In genomic region chr12:26346748-26347147, GRCh38 we compare ENCODE assay signal across 1 cellular context.
TF ChIP-seq lines count a peak whose summit lies in the region.

No MANE protein-coding gene starts in this region.

TF ChIP-seq in HepG2, 621 proteins besides CTCF, POLR2A, EP300 and RAD21 (continued from another document):
- TF ChIP-seq HNF1B (CRISPR knock-in tag; IDR thresholded peaks at IDR 0.05): no peak
- TF ChIP-seq CAMTA2 (CRISPR knock-in tag; IDR thresholded peaks at IDR 0.05; ENCODE audit: borderline replicate concordance): no peak
- TF ChIP-seq HNF4G (IDR thresholded peaks at IDR 0.05; ENCODE audit: borderline replicate concordance, low read depth, low read length): no peak
- TF ChIP-seq HNF4G (CRISPR knock-in tag; IDR thresholded peaks at IDR 0.05; ENCODE audit: borderline replicate concordance, low read depth): no peak
- TF ChIP-seq PRDM15 (CRISPR knock-in tag; IDR thresholded peaks at IDR 0.05): no peak
- no peak for TF ChIP-seq BORCS8-MEF2B (CRISPR knock-in tag; IDR thresholded peaks at IDR 0.05)
- TF ChIP-seq KDM5B (CRISPR knock-in tag; IDR thresholded peaks at IDR 0.05; ENCODE audit: borderline replicate concordance): no peak
- no peak for TF ChIP-seq TBX2 (CRISPR knock-in tag; IDR thresholded peaks at IDR 0.05; ENCODE audit: borderline replicate concordance)
- TF ChIP-seq SNRNP70 (IDR thresholded peaks at IDR 0.05; ENCODE audit: low read depth, low read length): no peak
- no peak for TF ChIP-seq BRD4 (CRISPR knock-in tag; IDR thresholded peaks at IDR 0.05)
- no peak for TF ChIP-seq NR2F2 (IDR thresholded peaks at IDR 0.05; ENCODE audit: borderline replicate concordance, low read depth)
- TF ChIP-seq ZNF605 (CRISPR knock-in tag; IDR thresholded peaks at IDR 0.05): no peak
- no peak for TF ChIP-seq ZNF230 (CRISPR knock-in tag; IDR thresholded peaks at IDR 0.05)
- no peak for TF ChIP-seq MTERF4 (CRISPR knock-in tag; IDR thresholded peaks at IDR 0.05)
